ENCODE assay signal across 9 cellular contexts in the genomic region with DNA sequence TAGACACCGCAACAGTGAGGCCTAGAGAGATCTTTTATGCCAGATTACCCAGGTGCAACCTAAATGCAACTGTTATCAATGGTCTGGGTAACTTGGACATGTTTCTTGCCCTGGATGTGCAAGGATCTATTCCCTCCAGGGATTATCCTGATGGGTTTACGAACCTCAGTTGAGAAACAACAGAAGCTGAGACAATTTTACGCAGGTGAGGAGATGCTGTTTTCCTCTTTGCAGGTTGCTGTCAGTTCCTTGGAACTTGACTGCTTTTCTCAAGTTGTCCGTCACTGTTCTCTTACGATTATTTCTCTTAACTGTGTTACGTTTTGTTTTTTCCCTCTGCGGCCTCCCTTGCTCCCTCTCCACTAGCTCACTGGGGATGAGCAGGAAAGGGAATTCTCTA. TPM values are rescaled to one million over a fixed set of nuclear protein-coding genes. Genes with fewer than 3 reads are reported as not detected.
DNase-seq lines count a peak whose midpoint lies in the region; ATAC-seq and TF ChIP-seq lines count a peak whose summit lies in the region.
"Had no signal": no experiment of that assay in that cellular context is flagged by ENCODE, and none has a peak within 500 bp of the region (broad histone marks: within the 10 kb centered on the region; RNA-seq: fewer than 3 reads in every experiment).

No MANE protein-coding gene starts in this region.

- H3K79me2 ChIP-seq in ACC112 (ENCODE audit: control insufficient read depth, insufficient read depth, low read length, unreplicated experiment): peaks cover 71% of the 10 kb centered on the region

- H3K36me3 Mint-ChIP-seq in IgD-negative memory B cell: peaks cover 3% of the 10 kb centered on the region
- H3K36me3 Mint-ChIP-seq in naive B cell: no peaks in the 10 kb centered on the region

- intact Hi-C loops in colonic mucosa (cut with DNase I): no loop called here

- H3K4me3 ChIP-seq in ACC112 (ENCODE audit: low read depth, low read length): peak overlapping the region; percentile 93
- peak overlapping the region; percentile 62 for H3K4me3 ChIP-seq in colonic mucosa

- H2AFZ ChIP-seq in ACC112 (ENCODE audit: low read length, unreplicated experiment): no peak overlapping the region

- peak overlapping the region; percentile 78 to 96 for H3K9ac ChIP-seq in colonic mucosa (ENCODE audit: low read depth in 2 of 2, low read length in 2 of 2)

- peaks cover 14% of the 10 kb centered on the region; the same call in 1 of the 2 replicates for H3K36me3 ChIP-seq in ACC112 (ENCODE audit: insufficient read depth, low read length)
- no peaks in the 10 kb centered on the region for H3K36me3 ChIP-seq in colonic mucosa

- DNase-seq in colonic mucosa: no peak
- no peak for DNase-seq in naive B cell
- DNase-seq in NCI-H774 (lab: John Stamatoyannopoulos, UW): no peak
- DNase-seq in activated CD8-positive, alpha-beta memory T cell treated with anti-CD3 and anti-CD28 coated beads, Interleukin-2, amount 50 U/mL, for 4 hours: no peak
- DNase-seq: cerebellar nuclear complex had no signal

- H3K9me3 ChIP-seq in colonic mucosa: no peaks in the 10 kb centered on the region

- H3K27ac ChIP-seq in ACC112 (ENCODE audit: low read depth, low read length) (peak overlapping the region; percentile 96; the same call in 1 of the 2 replicates), colonic mucosa (peak overlapping the region; percentile 95)

- H3K27me3 Mint-ChIP-seq in IgD-negative memory B cell: no peaks in the 10 kb centered on the region
- H3K27me3 Mint-ChIP-seq in naive B cell: no peaks in the 10 kb centered on the region

- no peak for ATAC-seq in naive B cell (ENCODE audit: low read depth in 2 of 2)
- no peak for ATAC-seq in GM18519 (IDR thresholded peaks at IDR 0.05; ENCODE audit: low FRiP score, unreplicated experiment)
- ATAC-seq in GM19467 (IDR thresholded peaks at IDR 0.05; ENCODE audit: unreplicated experiment): no peak

- no peak for TF ChIP-seq CTCF in colonic mucosa (IDR thresholded peaks at IDR 0.05)

- H3K4me1 ChIP-seq in ACC112 (ENCODE audit: control insufficient read depth, insufficient read depth, low read length, unreplicated experiment): peaks cover 48% of the 10 kb centered on the region
- H3K4me1 ChIP-seq in colonic mucosa: peaks cover 20% of the 10 kb centered on the region

- H3K27me3 ChIP-seq in ACC112 (ENCODE audit: insufficient read depth, low read length) (no peaks in the 10 kb centered on the region), colonic mucosa (no peaks in the 10 kb centered on the region)

- H3K27ac Mint-ChIP-seq in IgD-negative memory B cell (peak overlapping the region; percentile 76 to 99 (median 86)), naive B cell (peak overlapping the region in 5 of 6 donors; percentile 93 to 100 (median 96))

- no peaks in the 10 kb centered on the region for H3K9me3 Mint-ChIP-seq in IgD-negative memory B cell
- peaks cover 0 to 7% (median 2%) of the 10 kb centered on the region in 7 donors for H3K9me3 Mint-ChIP-seq in naive B cell

- H3K4me3 Mint-ChIP-seq in IgD-negative memory B cell (peak overlapping the region; percentile 89 to 97 (median 94)), naive B cell (peak overlapping the region; percentile 82 to 97 (median 90))

- peaks cover 35 to 47% (median 43%) of the 10 kb centered on the region in 3 donors for H3K4me1 Mint-ChIP-seq in IgD-negative memory B cell
- peaks cover 30 to 62% (median 39%) of the 10 kb centered on the region in 3 donors for H3K4me1 Mint-ChIP-seq in naive B cell

RNA-seq across cellular contexts. Expression of gene PURB, which starts 1.4 kb away (rescaled TPM):
- polyA plus RNA-seq in IgD-negative memory B cell (1.5 TPM), naive B cell (ENCODE audit: low read depth in 6 of 6) (1 to 10 TPM; 2.9 to 4.5 (median 3.5) TPM)
- total RNA-seq in colonic mucosa: 10 to 100 TPM; 18.8 to 19.8 TPM

RNA-seq across cellular contexts. Expression of gene H2AZ2, which starts 36.1 kb away (rescaled TPM):
- polyA plus RNA-seq in IgD-negative memory B cell: 148 TPM
- 100 to 1,000 TPM; 166 to 242 TPM for total RNA-seq in colonic mucosa
- 100 to 1,000 TPM; 128 to 168 (median 145) TPM for polyA plus RNA-seq in naive B cell (ENCODE audit: low read depth in 6 of 6)
